ENCODE assay signal across 1 cellular context in the genomic region with DNA sequence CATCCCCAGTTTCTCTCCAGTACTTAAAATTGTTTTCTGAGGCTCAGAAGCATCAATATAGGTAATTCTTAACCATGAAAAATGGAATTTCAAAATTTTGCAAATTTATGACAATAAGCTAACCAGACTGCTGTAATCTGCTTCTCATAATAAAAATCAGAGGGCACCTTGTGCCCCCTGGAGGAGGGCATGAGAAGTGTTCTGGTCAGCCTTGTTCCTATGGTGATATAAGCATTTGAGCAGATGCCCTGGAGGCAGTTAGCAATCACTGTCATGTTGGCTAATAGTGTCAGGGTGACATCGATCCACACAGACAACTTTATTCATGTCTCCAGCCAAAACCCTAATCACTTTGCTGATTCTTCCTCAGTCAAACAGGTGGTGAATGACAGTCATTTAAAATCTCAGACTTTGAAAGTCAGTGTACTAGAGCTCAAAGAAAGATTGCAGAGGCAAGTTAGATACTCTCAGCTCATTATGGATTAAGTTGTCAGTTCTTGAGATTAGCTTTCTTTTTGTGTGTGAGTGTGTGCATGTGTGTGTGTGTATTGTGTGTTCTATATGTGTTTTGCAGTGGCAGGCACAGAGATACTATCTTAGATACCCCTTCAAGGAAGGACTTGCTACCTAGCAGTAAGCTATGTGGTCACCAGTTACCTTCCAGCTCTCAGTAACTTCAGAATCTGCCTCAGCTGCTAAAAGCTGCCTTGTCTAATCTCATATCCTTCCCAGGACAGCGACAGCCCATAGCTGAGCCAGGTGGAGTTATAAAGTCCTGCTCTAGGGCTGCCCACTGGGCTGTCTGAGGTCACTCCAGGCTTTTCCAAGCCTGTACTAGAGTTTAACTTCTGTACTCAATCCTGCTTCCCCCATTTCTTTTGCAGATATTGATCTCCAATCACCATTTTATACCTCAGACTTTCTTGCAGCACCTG.
TF ChIP-seq lines count a peak whose summit lies in the region.

No MANE protein-coding gene starts in this region.

TF ChIP-seq in IMR-90, 13 proteins besides CTCF, POLR2A, EP300 and RAD21 (continued from another document):
- peak; percentile 58 for TF ChIP-seq SMC3 (IDR thresholded peaks at IDR 0.05; ENCODE audit: low read depth, low read length)
TF ChIP-seq in IMR-90: peak in this region for 1.
